9 cellular contexts compared by ENCODE assay signal in the genomic region with DNA sequence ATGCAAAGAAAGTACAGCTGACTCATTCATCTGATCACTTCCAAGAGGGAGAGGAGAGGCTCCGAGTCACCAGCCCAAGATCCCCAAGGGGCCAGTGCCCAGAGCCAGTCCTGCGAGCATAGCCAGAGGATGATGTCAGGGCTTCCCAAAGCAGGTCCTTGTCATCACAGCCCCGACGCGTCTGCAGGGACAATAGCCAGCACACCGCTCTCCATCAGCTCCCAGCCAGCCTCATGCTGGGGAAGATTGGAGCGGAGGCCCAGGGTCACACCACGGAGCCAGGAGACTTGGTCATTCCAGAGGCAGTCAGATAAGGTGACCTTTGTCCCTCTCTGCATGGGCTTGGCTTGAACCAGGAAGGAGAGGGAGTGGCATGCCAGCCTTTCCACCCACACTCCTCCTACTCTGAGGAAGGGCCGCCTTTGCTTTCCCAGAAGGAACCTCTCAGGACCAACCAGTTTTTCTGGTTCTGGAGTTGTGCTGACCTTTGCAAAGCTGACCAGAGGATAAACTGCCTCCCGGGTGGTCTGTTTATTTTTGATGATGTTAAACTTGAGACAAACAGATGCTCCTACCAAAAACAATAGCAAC. TPM values are rescaled to one million over a fixed set of nuclear protein-coding genes. Genes with fewer than 3 reads are reported as not detected.
A peak's percentile ranks its signal among the peaks of the same experiment; 100 is the strongest.
DNase-seq lines count a peak whose midpoint lies in the region; ATAC-seq and TF ChIP-seq lines count a peak whose summit lies in the region.
"Had no signal": no experiment of that assay in that cellular context is flagged by ENCODE, and none has a peak within 500 bp of the region (broad histone marks: within the 10 kb centered on the region; RNA-seq: fewer than 3 reads in every experiment).

No MANE protein-coding gene starts in this region.

- H3K27me3 ChIP-seq in esophagus (ENCODE audit: control insufficient read depth in 1 of 2, insufficient read depth in 2 of 2, low read length in 2 of 2) (no peaks in the 10 kb centered on the region), lower lobe of right lung (ENCODE audit: low read depth) (no peaks in the 10 kb centered on the region), upper lobe of right lung (no peaks in the 10 kb centered on the region)

- H3K9me3 Mint-ChIP-seq in stimulated activated memory B cell treated with anti-CD40 and anti-IgM and Interleukin-4, amounts not matched to agents 10 μg/mL and 1 μg/mL and 100 μg/mL, for 72 hours, result no peaks in the 10 kb centered on the region

- H3K27ac ChIP-seq in esophagus (ENCODE audit: low read depth in 2 of 2, low read length in 1 of 2) (peak overlapping the region; percentile 37 to 67), lower lobe of right lung (no peak overlapping the region), upper lobe of right lung (no peak overlapping the region)

- H3K9me3 ChIP-seq in esophagus (ENCODE audit: control insufficient read depth in 2 of 2, insufficient read depth in 1 of 2, low read depth in 1 of 2, low read length in 1 of 2), result no peaks in the 10 kb centered on the region
- H3K9me3 ChIP-seq in lower lobe of right lung, result no peaks in the 10 kb centered on the region
- H3K9me3 ChIP-seq in upper lobe of right lung, result no peaks in the 10 kb centered on the region

- ATAC-seq in lower lobe of right lung, result peak; percentile 92 to 93
- ATAC-seq in upper lobe of right lung, result peak; percentile 93
- no peak for ATAC-seq in stimulated activated memory B cell treated with anti-CD40 and anti-IgM and Interleukin-4, amounts not matched to agents 10 μg/mL and 1 μg/mL and 100 μg/mL, for 72 hours

- H3K36me3 Mint-ChIP-seq in stimulated activated memory B cell treated with anti-CD40 and anti-IgM and Interleukin-4, amounts not matched to agents 10 μg/mL and 1 μg/mL and 100 μg/mL, for 72 hours, result no peaks in the 10 kb centered on the region

- no peak overlapping the region for H3K27ac Mint-ChIP-seq in stimulated activated memory B cell treated with anti-CD40 and anti-IgM and Interleukin-4, amounts not matched to agents 10 μg/mL and 1 μg/mL and 100 μg/mL, for 72 hours

- DNase-seq in LNCaP clone FGC (ENCODE audit: low read depth), result peak; percentile 85
- DNase-seq in lower lobe of right lung, result peak; percentile 63
- DNase-seq in upper lobe of right lung, result peak; percentile 69
- DNase-seq in GDM1 (lab: John Stamatoyannopoulos, UW), result no peak
- no peak for DNase-seq in NCI-H187 (lab: John Stamatoyannopoulos, UW)
- DNase-seq in UCSD-AML1 (lab: John Stamatoyannopoulos, UW; ENCODE audit: unreplicated experiment), result no peak
- DNase-seq: T-helper 2 cell had no signal

- H3K4me1 ChIP-seq in esophagus (ENCODE audit: control insufficient read depth in 2 of 2, insufficient read depth in 2 of 2, low read length in 1 of 2), result peaks cover 4 to 6% of the 10 kb centered on the region in 2 donors
- peaks cover 15% of the 10 kb centered on the region for H3K4me1 ChIP-seq in lower lobe of right lung
- H3K4me1 ChIP-seq in upper lobe of right lung, result peaks cover 6% of the 10 kb centered on the region

- H3K36me3 ChIP-seq in esophagus (ENCODE audit: control insufficient read depth in 2 of 2, insufficient read depth in 2 of 2, low read length in 1 of 2), result no peaks in the 10 kb centered on the region
- no peaks in the 10 kb centered on the region for H3K36me3 ChIP-seq in lower lobe of right lung
- no peaks in the 10 kb centered on the region for H3K36me3 ChIP-seq in upper lobe of right lung

- no peak overlapping the region for H3K4me3 Mint-ChIP-seq in stimulated activated memory B cell treated with anti-CD40 and anti-IgM and Interleukin-4, amounts not matched to agents 10 μg/mL and 1 μg/mL and 100 μg/mL, for 72 hours

- TF ChIP-seq CTCF in LNCaP clone FGC (IDR thresholded peaks at IDR 0.05; ENCODE audit: control insufficient read depth, extremely low read depth, insufficient read depth) (no peak), lower lobe of right lung (IDR thresholded peaks at IDR 0.05) (no peak), upper lobe of right lung (IDR thresholded peaks at IDR 0.05) (no peak)

- 26 to 27% methylated on average over 10 of the region's 10 CpGs for WGBS in esophagus, 2 donors

- H3K4me3 ChIP-seq in LNCaP clone FGC (ENCODE audit: low read depth, low read length) (no peak overlapping the region), esophagus (ENCODE audit: low read depth in 1 of 2, low read length in 2 of 2) (no peak overlapping the region), lower lobe of right lung (no peak overlapping the region), upper lobe of right lung (no peak overlapping the region)

- H3K4me1 Mint-ChIP-seq in stimulated activated memory B cell treated with anti-CD40 and anti-IgM and Interleukin-4, amounts not matched to agents 10 μg/mL and 1 μg/mL and 100 μg/mL, for 72 hours, result no peaks in the 10 kb centered on the region

- intact Hi-C loops in lower lobe of right lung (cut with DNase I) (no loop called here), upper lobe of right lung (cut with DNase I) (no loop called here)

- H3K27me3 Mint-ChIP-seq in stimulated activated memory B cell treated with anti-CD40 and anti-IgM and Interleukin-4, amounts not matched to agents 10 μg/mL and 1 μg/mL and 100 μg/mL, for 72 hours, result no peaks in the 10 kb centered on the region

RNA-seq across cellular contexts. Expression of gene ARHGAP44, which starts 58.3 kb away (rescaled TPM):
- under 1 TPM; 0.81 to 0.96 TPM for polyA plus RNA-seq in esophagus
- 39.0 TPM for total RNA-seq in lower lobe of right lung
- total RNA-seq in upper lobe of right lung, result 41.2 TPM

Comparison
In these comparisons a context has a peak if more than half of its experiments do, and no peak if none do; other contexts are left out.
1. DNase-seq: peak in LNCaP clone FGC (single experiment), lower lobe of right lung (single experiment) and upper lobe of right lung (single experiment); none in GDM1 (single experiment), NCI-H187 (0 of 2) and UCSD-AML1 (single experiment).
2. H3K27ac ChIP-seq: peak in esophagus (2 of 2); none in lower lobe of right lung (single experiment) and upper lobe of right lung (single experiment).